In genomic region chr20:34751453-34751852, GRCh38 we compare ENCODE assay signal across 28 cellular contexts.
"Had no signal": no experiment of that assay in that cellular context is flagged by ENCODE, and none has a peak within 500 bp of the region (broad histone marks: within the 10 kb centered on the region; RNA-seq: fewer than 3 reads in every experiment).

No MANE protein-coding gene starts in this region.

- H3K27ac Mint-ChIP-seq: activated CD4-positive, alpha-beta memory T cell treated with anti-CD3 and anti-CD28 coated beads, Interleukin-2, amount 10 ng/mL, durations not matched to agents 7 days and 5 days; activated naive CD4-positive, alpha-beta T cell treated with anti-CD3 and anti-CD28 coated beads for 36 hours; activated naive CD4-positive, alpha-beta T cell treated with anti-CD3 and anti-CD28 coated beads, Interleukin-2, amount 50 U/mL, for 72 hours; activated T-cell treated with anti-CD3 and anti-CD28 coated beads, Interleukin-2, amount 50 U/mL, for 24 hours; T-helper 1 cell treated with Interleukin-12 subunit alpha and Interleukin-12 subunit beta and Interleukin-4 antibody, amounts not matched to agents 30 μg/mL and 1 μg/mL, for 36 hours; T-helper 2 cell treated with Interferon-gamma antibody and Interleukin-4, amounts not matched to agents 5 μg/mL and 100 μg/mL, for 36 hours had no signal

- H3K27ac ChIP-seq: adrenal gland, SJSA1, WERI-Rb-1 had no signal

- H3K9me3 Mint-ChIP-seq: activated CD4-positive, alpha-beta memory T cell treated with anti-CD3 and anti-CD28 coated beads, Interleukin-2, amount 10 ng/mL, durations not matched to agents 7 days and 5 days; activated naive CD4-positive, alpha-beta T cell treated with anti-CD3 and anti-CD28 coated beads for 36 hours; activated naive CD4-positive, alpha-beta T cell treated with anti-CD3 and anti-CD28 coated beads, Interleukin-2, amount 50 U/mL, for 72 hours; activated T-cell treated with anti-CD3 and anti-CD28 coated beads, Interleukin-2, amount 50 U/mL, for 24 hours; brain; T-helper 1 cell treated with Interleukin-12 subunit alpha and Interleukin-12 subunit beta and Interleukin-4 antibody, amounts not matched to agents 30 μg/mL and 1 μg/mL, for 36 hours; T-helper 2 cell treated with Interferon-gamma antibody and Interleukin-4, amounts not matched to agents 5 μg/mL and 100 μg/mL, for 36 hours had no signal

- H3K4me1 Mint-ChIP-seq: brain had no signal

- H3K27me3 Mint-ChIP-seq: activated CD4-positive, alpha-beta memory T cell treated with anti-CD3 and anti-CD28 coated beads, Interleukin-2, amount 10 ng/mL, durations not matched to agents 7 days and 5 days; activated T-cell treated with anti-CD3 and anti-CD28 coated beads, Interleukin-2, amount 50 U/mL, for 24 hours; brain had no signal

- H3K4me3 ChIP-seq: adrenal gland, MG63, SJSA1 had no signal

- H3K4me2 ChIP-seq: SK-N-SH had no signal

- H3K4me3 Mint-ChIP-seq: activated CD4-positive, alpha-beta memory T cell treated with anti-CD3 and anti-CD28 coated beads, Interleukin-2, amount 10 ng/mL, durations not matched to agents 7 days and 5 days; activated naive CD4-positive, alpha-beta T cell treated with anti-CD3 and anti-CD28 coated beads for 36 hours; activated T-cell treated with anti-CD3 and anti-CD28 coated beads, Interleukin-2, amount 50 U/mL, for 24 hours; brain; T-helper 1 cell treated with Interleukin-12 subunit alpha and Interleukin-12 subunit beta and Interleukin-4 antibody, amounts not matched to agents 30 μg/mL and 1 μg/mL, for 36 hours; T-helper 2 cell treated with Interferon-gamma antibody and Interleukin-4, amounts not matched to agents 5 μg/mL and 100 μg/mL, for 36 hours had no signal

- H3K9me2 ChIP-seq: SK-N-SH had no signal

- H3K27me3 ChIP-seq: adrenal gland, MG63, SJSA1 had no signal

- H3K9ac ChIP-seq: SK-N-SH had no signal

- ATAC-seq: activated naive CD4-positive, alpha-beta T cell treated with anti-CD3 and anti-CD28 coated beads, Interleukin-2, amount 50 U/mL, for 72 hours; Panc1 had no signal

- H3K4me1 ChIP-seq: adrenal gland had no signal

- DNase-seq: activated CD4-positive, alpha-beta memory T cell treated with anti-CD3 and anti-CD28 coated beads, Interleukin-2, amount 10 ng/mL, durations not matched to agents 7 days and 5 days; activated CD4-positive, alpha-beta T cell treated with anti-CD3 and anti-CD28 coated beads for 1 hour; activated CD4-positive, alpha-beta T cell treated with anti-CD3 and anti-CD28 coated beads for 48 hours; activated CD4-positive, CD25-positive, alpha-beta regulatory T cell; activated gamma-delta T cell treated with Interleukin-2 at 50 U/mL for 16 hours; activated naive CD4-positive, alpha-beta T cell treated with anti-CD3 and anti-CD28 coated beads for 36 hours; activated T-cell treated with anti-CD3 and anti-CD28 coated beads, Interleukin-2, amount 50 U/mL, for 24 hours; adrenal gland; caudate nucleus; cerebellar nuclear complex; Karpas-422; KBM-7; MG63; NCI-H1048; NCI-H1436 treated with DMSO at 0.1 percent for 48 hours; NCI-H1694 treated with DMSO at 0.1 percent for 48 hours; NCI-H2029; NCI-H345; NCI-H524 treated with DMSO at 0.1 percent for 48 hours; SHP77 treated with DMSO at 0.1 percent for 48 hours; SK-N-SH; WERI-Rb-1 had no signal

- H3K9me3 ChIP-seq: adrenal gland, MG63, SJSA1, SK-N-SH had no signal
